8 cellular contexts compared by ENCODE assay signal in the genomic region with DNA sequence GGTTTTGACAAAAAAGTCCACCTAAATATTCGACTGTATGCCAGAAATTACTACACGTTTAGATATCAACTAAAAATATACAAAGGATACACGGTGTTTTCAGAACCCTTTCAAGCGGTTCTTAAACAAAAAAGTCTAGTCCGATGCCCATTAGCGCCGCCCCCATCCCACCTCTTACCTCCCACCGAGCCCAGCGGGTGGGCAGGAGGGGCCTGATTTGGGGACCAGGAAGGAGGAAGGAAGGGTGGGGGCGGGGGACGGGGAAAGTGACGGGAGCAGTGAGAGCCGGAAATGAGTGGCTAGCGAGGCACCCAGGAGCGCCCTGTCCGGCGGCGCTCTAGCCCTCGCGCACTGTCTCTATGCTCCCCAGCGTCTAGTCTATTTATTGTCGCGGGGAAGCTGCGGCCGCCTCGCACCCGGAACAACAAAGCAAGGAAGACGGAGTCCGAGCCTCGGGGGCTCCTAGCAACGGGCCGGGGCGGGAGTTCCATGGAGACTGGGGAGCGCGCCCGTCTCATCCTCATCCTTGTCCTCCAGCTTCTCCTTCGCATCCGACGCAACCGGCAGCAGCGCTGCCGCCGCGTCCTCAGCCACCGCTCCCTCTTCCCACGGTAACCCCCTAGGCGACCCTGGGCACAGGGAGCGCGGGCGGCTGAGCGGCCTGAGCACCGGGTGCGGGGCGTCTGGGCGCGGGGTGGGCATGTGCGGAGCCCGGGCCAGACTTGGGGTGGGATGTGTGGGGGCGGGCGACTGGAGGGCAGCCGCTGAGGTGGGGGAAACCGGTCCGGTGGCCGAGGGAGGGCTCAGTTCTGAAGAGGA. TPM values are rescaled to one million over a fixed set of nuclear protein-coding genes. Genes with fewer than 3 reads are reported as not detected.
DNase-seq lines count a peak whose midpoint lies in the region; ATAC-seq and TF ChIP-seq lines count a peak whose summit lies in the region.

A gene (plus strand): TSS at position 410 of the 819 bp plus-strand sequence. CDS start 26,902 bp downstream, outside the sequence.

- intact Hi-C loops in adrenal gland (cut with DNase I), result no loop called here
- intact Hi-C loops in heart right ventricle (cut with DNase I), result no loop called here
- intact Hi-C loops in posterior cingulate gyrus (cut with DNase I), result no loop called here

- peak; percentile 88 for ATAC-seq in HG02852 (IDR thresholded peaks at IDR 0.05; ENCODE audit: unreplicated experiment)
- peak; percentile 96 to 99 (median 98) for ATAC-seq in heart right ventricle
- peak; percentile 97 to 98 for ATAC-seq in upper lobe of left lung (ENCODE audit: low FRiP score in 2 of 2)

- no peaks in the 10 kb centered on the region for H3K36me3 ChIP-seq in adrenal gland (replicated peaks in 1 of 2)
- no peaks in the 10 kb centered on the region for H3K36me3 ChIP-seq in heart right ventricle
- no peaks in the 10 kb centered on the region for H3K36me3 ChIP-seq in upper lobe of left lung

- in situ Hi-C loops in GM13977 (cut with MboI; ENCODE audit: low pct_unique_long_range_greater_than_20kb, low sequenced_read_pairs, unreplicated experiment), result no loop called here

- peaks cover 6 to 16% of the 10 kb centered on the region in 2 donors for H3K4me1 ChIP-seq in adrenal gland (replicated peaks in 1 of 2)
- peaks cover 0 to 45% (median 33%) of the 10 kb centered on the region in 9 donors for H3K4me1 ChIP-seq in heart right ventricle
- peaks cover 22 to 31% (median 24%) of the 10 kb centered on the region in 4 donors for H3K4me1 ChIP-seq in upper lobe of left lung

- H3K27me3 ChIP-seq in adrenal gland (no peaks in the 10 kb centered on the region), heart right ventricle (no peaks in the 10 kb centered on the region), upper lobe of left lung (no peaks in the 10 kb centered on the region)

- H3K9me3 ChIP-seq in adrenal gland (replicated peaks in 1 of 3) (no peaks in the 10 kb centered on the region), heart right ventricle (no peaks in the 10 kb centered on the region), upper lobe of left lung (no peaks in the 10 kb centered on the region)

- TF ChIP-seq EP300 in upper lobe of left lung (IDR thresholded peaks at IDR 0.05), result peak in 1 of 4 donors; percentile 73

- H3K4me3 ChIP-seq in adrenal gland (peak within 1 kb of the TSS; percentile 21 to 96 (median 89)), heart right ventricle (peak within 1 kb of the TSS; percentile 73 to 98 (median 88)), upper lobe of left lung (peak within 1 kb of the TSS; percentile 84 to 99 (median 89))

- 0% methylated on average over 22 to 64 of the region's 64 CpGs for WGBS in adrenal gland, 4 donors
- 0% methylated on average over 62 to 64 of the region's 64 CpGs for WGBS in heart right ventricle, 2 donors
- WGBS in upper lobe of left lung, 2 donors, result 1 to 2% methylated on average over 21 to 46 of the region's 64 CpGs

- TF ChIP-seq POLR2A in adrenal gland (IDR thresholded peaks at IDR 0.05) (peak; percentile 35 to 78), upper lobe of left lung (IDR thresholded peaks at IDR 0.05) (peak in 3 of 4 donors; percentile 15 to 72 (median 44))

- no peak for TF ChIP-seq CTCF in GM13977 (IDR thresholded peaks at IDR 0.05; ENCODE audit: extremely low read depth, insufficient read depth, missing control alignments)
- TF ChIP-seq CTCF in adrenal gland (IDR thresholded peaks at IDR 0.05), result no peak
- TF ChIP-seq CTCF in heart right ventricle (IDR thresholded peaks at IDR 0.05), result no peak
- TF ChIP-seq CTCF in upper lobe of left lung (IDR thresholded peaks at IDR 0.05), result peak in 2 of 6 experiments; percentile 4 to 6

- peak within 1 kb of the TSS; percentile 2 to 94 (median 82) for H3K27ac ChIP-seq in adrenal gland
- H3K27ac ChIP-seq in heart right ventricle, result peak within 1 kb of the TSS; percentile 82 to 99 (median 96)
- H3K27ac ChIP-seq in upper lobe of left lung, result peak within 1 kb of the TSS; percentile 88 to 91 (median 90)

- DNase-seq in GM13977 (ENCODE audit: low spot score) (peak; percentile 93), NCI-H1436 treated with DMSO at 0.1 percent for 48 hours (lab: John Stamatoyannopoulos, UW) (peak; percentile 83), T-helper 1 cell (peak; percentile 81 to 94 (median 83)), adrenal gland (peak; percentile 91 to 96 (median 93)), heart right ventricle (peak; percentile 93 to 97), posterior cingulate gyrus (peak; percentile 92 to 99 (median 94)), upper lobe of left lung (peak; percentile 94 to 96)

RNA-seq across cellular contexts. Expression of the gene that starts here (rescaled TPM):
- 10 to 100 TPM in 6 of 8 donors, 1 to 10 TPM in 2; 5.1 to 18.7 (median 13.6) TPM for total RNA-seq in adrenal gland
- polyA plus RNA-seq in adrenal gland, result 10 to 100 TPM; 16.6 to 21.0 (median 17.0) TPM
- 10 to 100 TPM in 9 of 10 donors, 1 to 10 TPM in 1; 9.0 to 18.1 (median 13.8) TPM for total RNA-seq in heart right ventricle
- polyA plus RNA-seq in heart right ventricle, result 10 to 100 TPM; 16.7 to 18.9 TPM
- total RNA-seq in upper lobe of left lung, result 10 to 100 TPM in 2 of 6 donors, 1 to 10 TPM in 4; 2.6 to 18.0 (median 9.5) TPM

Comparison
In these comparisons a context has a peak if more than half of its experiments do, and no peak if none do; other contexts are left out.
1. Peak in every context shown above with its lines: DNase-seq, ATAC-seq, H3K4me3 ChIP-seq and H3K27ac ChIP-seq.